ENCODE assay signal across 16 cellular contexts in the genomic region with DNA sequence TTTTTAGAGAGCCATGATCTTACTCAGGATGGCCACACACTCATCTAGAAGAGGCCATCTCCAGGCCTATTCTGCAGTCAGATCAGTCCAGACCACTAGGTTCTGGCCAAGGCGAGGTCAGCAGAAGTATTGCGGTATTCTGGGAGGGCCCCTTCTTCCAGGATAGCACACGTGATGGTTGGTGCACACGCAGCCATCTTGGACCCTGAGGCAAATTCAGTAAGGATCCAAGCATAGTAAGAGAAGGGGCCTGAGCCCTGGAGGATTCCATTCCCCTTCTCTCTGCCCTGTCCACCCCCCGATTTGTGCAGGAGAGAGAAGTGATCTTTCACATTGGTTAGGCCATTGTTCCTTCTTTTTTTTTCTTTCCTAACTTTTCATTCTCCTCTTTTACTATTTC.
DNase-seq lines count a peak whose midpoint lies in the region; ATAC-seq and TF ChIP-seq lines count a peak whose summit lies in the region.
"Had no signal": no experiment of that assay in that cellular context is flagged by ENCODE, and none has a peak within 500 bp of the region (broad histone marks: within the 10 kb centered on the region; RNA-seq: fewer than 3 reads in every experiment).

No MANE protein-coding gene starts in this region.

- peak overlapping the region; percentile 99 for H3K27ac ChIP-seq in A673 (ENCODE audit: low read depth, low read length, poor library complexity, severe bottlenecking)
- H3K27ac ChIP-seq: A549 had no signal

- peaks cover 9% of the 10 kb centered on the region; the same call in 1 of the 2 replicates for H3K4me1 Mint-ChIP-seq in WTC11
- H3K4me1 Mint-ChIP-seq in osteocyte (ENCODE audit: unreplicated experiment): no peaks in the 10 kb centered on the region
- H3K4me1 Mint-ChIP-seq: CD4-positive, CD25-positive, alpha-beta regulatory T cell had no signal

- H3K27me3 Mint-ChIP-seq in WTC11 (ENCODE audit: low read depth) (no peaks in the 10 kb centered on the region; the same call in 1 of the 2 replicates), osteocyte (ENCODE audit: unreplicated experiment) (no peaks in the 10 kb centered on the region)
- H3K27me3 Mint-ChIP-seq: CD4-positive, CD25-positive, alpha-beta regulatory T cell had no signal

- DNase-seq in A673 (ENCODE audit: low spot score): no peak
- DNase-seq in WTC11 (ENCODE audit: low spot score): no peak
- peak; percentile 40 for DNase-seq in osteocyte (ENCODE audit: extremely low spot score, unreplicated experiment)
- no peak for DNase-seq in SKM-1 (lab: John Stamatoyannopoulos, UW; ENCODE audit: unreplicated experiment)
- DNase-seq: 8988T; C1 segment of cervical spinal cord; CD4-positive, CD25-positive, alpha-beta regulatory T cell; CD8-positive, alpha-beta T cell; DMS153; DND-41 had no signal

- no TSS peak for BruUV-seq in A673 (replicated peaks; lab: Mats Ljungman, UMichigan)

- ATAC-seq in WTC11: no peak
- no peak for ATAC-seq in HG03025 (IDR thresholded peaks at IDR 0.05; ENCODE audit: low FRiP score, unreplicated experiment)
- ATAC-seq in GM21390 (IDR thresholded peaks at IDR 0.05; ENCODE audit: unreplicated experiment): no peak
- ATAC-seq: A549; CD8-positive, alpha-beta T cell had no signal

- no peak overlapping the region for H3K27ac Mint-ChIP-seq in WTC11
- H3K27ac Mint-ChIP-seq in osteocyte (ENCODE audit: unreplicated experiment): no peak overlapping the region
- H3K27ac Mint-ChIP-seq: CD4-positive, CD25-positive, alpha-beta regulatory T cell; CD8-positive, alpha-beta T cell; GM23338 had no signal

- intact Hi-C loops in A673 (cut with micrococcal nuclease; ENCODE audit: unreplicated experiment): loop anchor here (5.0 kb wide), 4 partner anchors 178 to 763 kb away; no protein-coding TSS in a partner anchor

- H3K9me3 Mint-ChIP-seq in WTC11: peaks cover 9% of the 10 kb centered on the region
- peaks cover 5% of the 10 kb centered on the region for H3K9me3 Mint-ChIP-seq in osteocyte (ENCODE audit: unreplicated experiment)

- H3K4me1 ChIP-seq in A673 (ENCODE audit: insufficient read depth, low read length, poor library complexity, severe bottlenecking): peaks cover 40% of the 10 kb centered on the region
- H3K4me1 ChIP-seq: A549, Caco-2, HAP-1 had no signal

- POLR2A ChIA-PET in A673 (lab: Charles Lee; ENCODE audit: low non-redundant PET): no interaction called here
- POLR2A ChIA-PET in WTC11 (lab: Charles Lee): no interaction called here

- H3K36me3 Mint-ChIP-seq in WTC11: 0 out of 2 replicates have a peak, but pooled peaks cover 3% of the 10 kb centered on the region
- no peaks in the 10 kb centered on the region for H3K36me3 Mint-ChIP-seq in osteocyte (ENCODE audit: unreplicated experiment)
- H3K36me3 Mint-ChIP-seq: CD4-positive, CD25-positive, alpha-beta regulatory T cell; CD8-positive, alpha-beta T cell had no signal

- H3K9me3 ChIP-seq in A673 (ENCODE audit: low read depth, low read length, poor library complexity, severe bottlenecking): peaks cover 7% of the 10 kb centered on the region
- H3K9me3 ChIP-seq: A549, Caco-2, HAP-1 had no signal

- no peak for TF ChIP-seq CTCF in A673 (conservative IDR thresholded peaks at IDR 0.05; ENCODE audit: low read depth, low read length)
- TF ChIP-seq CTCF in WTC11 (IDR thresholded peaks at IDR 0.05): no peak
- TF ChIP-seq CTCF in osteocyte (IDR thresholded peaks at IDR 0.05): no peak

- H3K4me3 Mint-ChIP-seq in WTC11: no peak overlapping the region
- H3K4me3 Mint-ChIP-seq in osteocyte (ENCODE audit: unreplicated experiment): no peak overlapping the region
- H3K4me3 Mint-ChIP-seq: CD4-positive, CD25-positive, alpha-beta regulatory T cell; CD8-positive, alpha-beta T cell; GM23338 had no signal

- CTCF ChIA-PET in A673 (lab: Charles Lee) (no interaction called here), WTC11 (lab: Charles Lee) (no interaction called here)

- no peaks in the 10 kb centered on the region for H3K27me3 ChIP-seq in A673 (replicated peaks; ENCODE audit: insufficient read depth, low read depth, low read length, poor library complexity)

- H3K36me3 ChIP-seq in A673 (ENCODE audit: insufficient read depth, low read length, poor library complexity, severe bottlenecking): no peaks in the 10 kb centered on the region
- H3K36me3 ChIP-seq: HAP-1 had no signal

- no peak overlapping the region for H3K4me3 ChIP-seq in A673 (ENCODE audit: low read depth, low read length, poor library complexity, severe bottlenecking)
- H3K4me3 ChIP-seq: A549, GM23338, HAP-1 had no signal

TF ChIP-seq in WTC11, 78 proteins besides CTCF, POLR2A, EP300 and RAD21:
- TF ChIP-seq SMAD4 (CRISPR knock-in tag; IDR thresholded peaks at IDR 0.05) (no peak), GTF2I (CRISPR knock-in tag; conservative IDR thresholded peaks at IDR 0.05) (peak; percentile 87)
